In genomic region chr6:31197559-31198305, GRCh38 we compare ENCODE assay signal across 8 cellular contexts. TPM values are rescaled to one million over a fixed set of nuclear protein-coding genes. Genes with fewer than 3 reads are reported as not detected.
A peak's percentile ranks its signal among the peaks of the same experiment; 100 is the strongest.
DNase-seq lines count a peak whose midpoint lies in the region; ATAC-seq and TF ChIP-seq lines count a peak whose summit lies in the region.

No MANE protein-coding gene starts in this region.

- H3K27ac ChIP-seq in hepatocyte = peak overlapping the region; percentile 98

- no peaks in the 10 kb centered on the region for H4K20me1 ChIP-seq in hepatocyte (ENCODE audit: insufficient read depth, poor library complexity, severe bottlenecking)

- H3K9me2 ChIP-seq in hepatocyte (replicated peaks; ENCODE audit: insufficient read depth) = no peaks in the 10 kb centered on the region

- peaks cover 5% of the 10 kb centered on the region for H3K4me1 ChIP-seq in hepatocyte (ENCODE audit: insufficient read depth)

- H3K79me2 ChIP-seq in hepatocyte = peaks cover 2% of the 10 kb centered on the region

- no peaks in the 10 kb centered on the region for H3K27me3 ChIP-seq in hepatocyte

- H3K36me3 Mint-ChIP-seq in T-helper 2 cell treated with Interferon-gamma antibody and Interleukin-4, amounts not matched to agents 5 μg/mL and 100 μg/mL, for 36 hours (ENCODE audit: low read depth) = peaks cover 38% of the 10 kb centered on the region

- peak overlapping the region; percentile 94 for H3K4me3 Mint-ChIP-seq in T-helper 2 cell treated with Interferon-gamma antibody and Interleukin-4, amounts not matched to agents 5 μg/mL and 100 μg/mL, for 36 hours

- peak overlapping the region; percentile 79 for H3K4me3 ChIP-seq in hepatocyte

- peaks cover 4% of the 10 kb centered on the region for H3K9me3 Mint-ChIP-seq in T-helper 2 cell treated with Interferon-gamma antibody and Interleukin-4, amounts not matched to agents 5 μg/mL and 100 μg/mL, for 36 hours

- no peak for TF ChIP-seq CTCF in GM13977 (IDR thresholded peaks at IDR 0.05; ENCODE audit: extremely low read depth, insufficient read depth, missing control alignments)
- no peak for TF ChIP-seq CTCF in hepatocyte (IDR thresholded peaks at IDR 0.05; ENCODE audit: poor library complexity)

- H3K27me3 Mint-ChIP-seq in T-helper 2 cell treated with Interferon-gamma antibody and Interleukin-4, amounts not matched to agents 5 μg/mL and 100 μg/mL, for 36 hours (ENCODE audit: low read depth) = no peaks in the 10 kb centered on the region

- H3K9me3 ChIP-seq in hepatocyte (ENCODE audit: low read depth) = no peaks in the 10 kb centered on the region

- no peaks in the 10 kb centered on the region for H3K36me3 ChIP-seq in hepatocyte (replicated peaks; ENCODE audit: insufficient read depth, low read depth)

- 1% methylated on average over 44 of the region's 45 CpGs for WGBS in hepatocyte (ENCODE audit: low lambda C conversion rate, missing lambda C conversion rate)

- DNase-seq in GM13977 (ENCODE audit: low spot score) = peak; percentile 63
- DNase-seq in NCI-H1694 treated with DMSO at 0.1 percent for 48 hours (lab: John Stamatoyannopoulos, UW) = peak; percentile 51
- DNase-seq in T-helper 2 cell treated with Interferon-gamma antibody and Interleukin-4, amounts not matched to agents 5 μg/mL and 100 μg/mL, for 36 hours (ENCODE audit: low spot score) = peak; percentile 94
- DNase-seq in anterior cingulate cortex (lab: John Stamatoyannopoulos, UW) = peak in 57 of 58 donors; percentile 22 to 89 (median 79)
- DNase-seq in hepatocyte (ENCODE audit: low spot score) = peak; percentile 90
- peak; percentile 92 for DNase-seq in retina
- DNase-seq in GM19238 (ENCODE audit: insufficient read length, low spot score) = no peak

- H3K4me1 Mint-ChIP-seq in T-helper 2 cell treated with Interferon-gamma antibody and Interleukin-4, amounts not matched to agents 5 μg/mL and 100 μg/mL, for 36 hours (ENCODE audit: low read depth) = peaks cover 37% of the 10 kb centered on the region

- peak overlapping the region; percentile 88 for H2AFZ ChIP-seq in hepatocyte

- H3K4me2 ChIP-seq in hepatocyte = peak overlapping the region; percentile 88

- ATAC-seq in HG02885 (IDR thresholded peaks at IDR 0.05; ENCODE audit: poor library complexity, unreplicated experiment) = peak; percentile 67

- in situ Hi-C loops in GM13977 (cut with MboI; ENCODE audit: low pct_unique_long_range_greater_than_20kb, low sequenced_read_pairs, unreplicated experiment) = no loop called here

- peak overlapping the region; percentile 97 for H3K27ac Mint-ChIP-seq in T-helper 2 cell treated with Interferon-gamma antibody and Interleukin-4, amounts not matched to agents 5 μg/mL and 100 μg/mL, for 36 hours

RNA-seq across cellular contexts. Expression of gene POU5F1, which starts 27.2 kb away (rescaled TPM):
- 1.1 and 2.1 TPM in 2 replicates for total RNA-seq in hepatocyte
- 0.94 and 1.8 TPM in 2 replicates for polyA plus RNA-seq in hepatocyte

RNA-seq across cellular contexts. Expression of gene TCF19, which starts 39.3 kb away (rescaled TPM):
- 6.3 and 6.7 TPM in 2 replicates for total RNA-seq in hepatocyte
- 5.0 and 7.4 TPM in 2 replicates for polyA plus RNA-seq in hepatocyte

RNA-seq across cellular contexts. Expression of gene CCHCR1, which starts 40.1 kb away (rescaled TPM):
- 7.9 and 8.9 TPM in 2 replicates for total RNA-seq in hepatocyte
- 6.1 and 13.3 TPM in 2 replicates for polyA plus RNA-seq in hepatocyte

RNA-seq across cellular contexts. Expression of gene PSORS1C2, which starts 58.9 kb away (rescaled TPM):
- total RNA-seq in hepatocyte = not detected in 2 replicates
- polyA plus RNA-seq in hepatocyte = not detected in 2 replicates
